1 cellular context compared by ENCODE assay signal in genomic region chr12:53098982-53099651, GRCh38.
TF ChIP-seq lines count a peak whose summit lies in the region.

No MANE protein-coding gene starts in this region.

TF ChIP-seq in K562, 482 proteins besides CTCF, POLR2A, EP300 and RAD21 (continues in another document):
- TF ChIP-seq PRMT5 (CRISPR knock-in tag; IDR thresholded peaks at IDR 0.05) (no peak), ZNF75A (CRISPR knock-in tag; IDR thresholded peaks at IDR 0.05) (no peak), ZNF668 (CRISPR knock-in tag; IDR thresholded peaks at IDR 0.05) (no peak), E2F4 (CRISPR knock-in tag; IDR thresholded peaks at IDR 0.05; ENCODE audit: low read depth) (0 out of 2 replicates have a peak, but pooled peaks have one; percentile 30), TEAD1 (CRISPR knock-in tag; IDR thresholded peaks at IDR 0.05) (peak; percentile 62 to 69; a peak in 1 of 4 replicates), GTF2A2 (tag; IDR thresholded peaks at IDR 0.05) (no peak), HMG20A (CRISPR knock-in tag; conservative IDR thresholded peaks at IDR 0.05) (no peak), ZNF830 (CRISPR knock-in tag; IDR thresholded peaks at IDR 0.05) (0 out of 2 replicates have a peak, but pooled peaks have one; percentile 44), ZNF133 (CRISPR knock-in tag; IDR thresholded peaks at IDR 0.05) (no peak), SRF (CRISPR knock-in tag; IDR thresholded peaks at IDR 0.05) (peak in 1 of 2 experiments; percentile 28; a peak in 1 of 4 replicates), HMBOX1 (IDR thresholded peaks at IDR 0.05) (no peak), GATA2 (CRISPR knock-in tag; IDR thresholded peaks at IDR 0.05) (no peak), STAT5A (IDR thresholded peaks at IDR 0.05; ENCODE audit: borderline replicate concordance, low read length) (no peak), SIX5 (IDR thresholded peaks at IDR 0.05; ENCODE audit: borderline replicate concordance in 1 of 2, insufficient read depth in 1 of 2, low read depth in 1 of 2, low read length in 2 of 2) (no peak), TEAD4 (IDR thresholded peaks at IDR 0.05; ENCODE audit: low read length) (peak; percentile 75), TEAD4 (CRISPR knock-in tag; IDR thresholded peaks at IDR 0.05; ENCODE audit: borderline replicate concordance) (no peak), ZNF57 (CRISPR knock-in tag; IDR thresholded peaks at IDR 0.05) (no peak), ZNF511 (CRISPR knock-in tag; IDR thresholded peaks at IDR 0.05) (no peak), NFXL1 (CRISPR knock-in tag; IDR thresholded peaks at IDR 0.05) (no peak), ATF2 (CRISPR knock-in tag; IDR thresholded peaks at IDR 0.05) (no peak), CXXC5 (CRISPR knock-in tag; IDR thresholded peaks at IDR 0.05) (no peak), CCNT2 (IDR thresholded peaks at IDR 0.05; ENCODE audit: borderline replicate concordance, extremely low read depth, insufficient read length, low read depth, low read length) (peak; percentile 37), ZNF3 (CRISPR knock-in tag; IDR thresholded peaks at IDR 0.05) (no peak), TSHZ1 (CRISPR knock-in tag; IDR thresholded peaks at IDR 0.05) (no peak), SNRNP70 (optimal IDR thresholded peaks at IDR 0.05; ENCODE audit: low read depth, low read length) (no peak), MXI1 (IDR thresholded peaks at IDR 0.05; ENCODE audit: low read depth, low read length) (no peak), C11orf30 (IDR thresholded peaks at IDR 0.05; ENCODE audit: low read depth) (no peak), MAZ (CRISPR knock-in tag; conservative IDR thresholded peaks at IDR 0.05 in 1 of 2, IDR thresholded peaks at IDR 0.05 in 1 of 2) (peak; percentile 58 to 86), PURB (CRISPR knock-in tag; IDR thresholded peaks at IDR 0.05; ENCODE audit: low read depth) (no peak), RREB1 (CRISPR knock-in tag; IDR thresholded peaks at IDR 0.05) (no peak), SMAD4 (CRISPR knock-in tag; conservative IDR thresholded peaks at IDR 0.05) (peak; percentile 24; the same call in 1 of the 2 replicates), MTF1 (CRISPR knock-in tag; IDR thresholded peaks at IDR 0.05; ENCODE audit: borderline replicate concordance) (no peak), SIN3A (IDR thresholded peaks at IDR 0.05; ENCODE audit: borderline replicate concordance in 2 of 2, control insufficient read depth in 1 of 2, low read depth in 2 of 2, low read length in 2 of 2) (0 out of 4 replicates have a peak, but pooled peaks of 1 of the 2 experiments have one; percentile 34), ILF3 (IDR thresholded peaks at IDR 0.05; ENCODE audit: borderline replicate concordance) (no peak), MTA2 (IDR thresholded peaks at IDR 0.05; ENCODE audit: low read depth) (no peak; the same call in 1 of the 2 replicates), RNF2 (IDR thresholded peaks at IDR 0.05) (0 out of 2 replicates have a peak, but pooled peaks have one; percentile 30), ZNF561 (CRISPR knock-in tag; conservative IDR thresholded peaks at IDR 0.05) (no peak), CTBP1 (IDR thresholded peaks at IDR 0.05; ENCODE audit: borderline replicate concordance) (peak; percentile 77), HMGXB4 (CRISPR knock-in tag; IDR thresholded peaks at IDR 0.05) (no peak), CBFB (CRISPR knock-in tag; IDR thresholded peaks at IDR 0.05) (no peak), HINFP (tag; conservative IDR thresholded peaks at IDR 0.05; ENCODE audit: low read depth) (no peak), REST (CRISPR knock-in tag; IDR thresholded peaks at IDR 0.05; ENCODE audit: low read depth) (0 out of 2 replicates have a peak, but pooled peaks have one; percentile 37), ARID2 (IDR thresholded peaks at IDR 0.05) (peak; percentile 79; the same call in 1 of the 2 replicates), ZC3H8 (IDR thresholded peaks at IDR 0.05) (no peak)
